8 cellular contexts compared by ENCODE assay signal in the genomic region with DNA sequence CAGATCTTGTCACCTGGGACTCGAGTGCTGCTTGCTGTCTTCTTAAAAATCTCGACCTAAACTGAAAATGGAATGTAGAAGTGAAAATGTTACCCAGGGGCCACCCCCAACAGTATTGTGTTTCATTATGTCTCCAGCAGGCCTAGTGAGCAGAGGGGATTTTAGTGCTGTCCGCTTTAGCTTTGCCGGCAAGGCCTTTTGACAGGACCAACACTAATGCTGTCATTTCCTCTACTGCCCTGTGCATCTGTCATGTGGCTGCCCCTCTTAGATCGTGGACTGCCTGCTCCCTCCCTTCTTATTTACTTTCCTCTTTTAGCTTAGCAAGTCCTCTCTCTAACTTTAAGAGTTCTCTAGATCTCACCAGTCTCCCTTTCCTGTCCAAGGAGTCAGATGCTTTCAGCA.
DNase-seq lines count a peak whose midpoint lies in the region; ATAC-seq and TF ChIP-seq lines count a peak whose summit lies in the region.

No MANE protein-coding gene starts in this region.

- H3K4me1 Mint-ChIP-seq in nephron progenitor cell, result peaks cover 21% of the 10 kb centered on the region

- H3K9me3 Mint-ChIP-seq in nephron progenitor cell, result peaks cover under 1% of the 10 kb centered on the region

- TF ChIP-seq CTCF in nephron progenitor cell (IDR thresholded peaks at IDR 0.05), result no peak

- DNase-seq in nephron progenitor cell, result peak; percentile 5
- no peak for DNase-seq in activated CD4-positive, alpha-beta T cell treated with anti-CD3 and anti-CD28 coated beads for 48 hours
- no peak for DNase-seq in T-helper 9 cell
- no peak for DNase-seq in cerebellar nuclear complex (lab: John Stamatoyannopoulos, UW)
- DNase-seq in SKM-1 treated with dmso at 0.1 percent for 144 hours (lab: John Stamatoyannopoulos, UW; ENCODE audit: unreplicated experiment), result no peak

- no peaks in the 10 kb centered on the region for H3K27me3 Mint-ChIP-seq in nephron progenitor cell (ENCODE audit: low read depth, poor library complexity)

- peak; percentile 100 for ATAC-seq in GM18873 (IDR thresholded peaks at IDR 0.05; ENCODE audit: low FRiP score, unreplicated experiment)
- ATAC-seq in HG02571 (IDR thresholded peaks at IDR 0.05; ENCODE audit: unreplicated experiment), result peak; percentile 99
- peak; percentile 99 for ATAC-seq in HG03575 (IDR thresholded peaks at IDR 0.05; ENCODE audit: extremely low read depth, insufficient number of reproducible peaks, low FRiP score, unreplicated experiment)

- peak overlapping the region; percentile 3 for H3K27ac Mint-ChIP-seq in nephron progenitor cell

- H3K36me3 Mint-ChIP-seq in nephron progenitor cell (ENCODE audit: low read depth), result peaks cover 14% of the 10 kb centered on the region

- no peak overlapping the region for H3K4me3 Mint-ChIP-seq in nephron progenitor cell
